ENCODE assay signal across 17 cellular contexts in the genomic region with DNA sequence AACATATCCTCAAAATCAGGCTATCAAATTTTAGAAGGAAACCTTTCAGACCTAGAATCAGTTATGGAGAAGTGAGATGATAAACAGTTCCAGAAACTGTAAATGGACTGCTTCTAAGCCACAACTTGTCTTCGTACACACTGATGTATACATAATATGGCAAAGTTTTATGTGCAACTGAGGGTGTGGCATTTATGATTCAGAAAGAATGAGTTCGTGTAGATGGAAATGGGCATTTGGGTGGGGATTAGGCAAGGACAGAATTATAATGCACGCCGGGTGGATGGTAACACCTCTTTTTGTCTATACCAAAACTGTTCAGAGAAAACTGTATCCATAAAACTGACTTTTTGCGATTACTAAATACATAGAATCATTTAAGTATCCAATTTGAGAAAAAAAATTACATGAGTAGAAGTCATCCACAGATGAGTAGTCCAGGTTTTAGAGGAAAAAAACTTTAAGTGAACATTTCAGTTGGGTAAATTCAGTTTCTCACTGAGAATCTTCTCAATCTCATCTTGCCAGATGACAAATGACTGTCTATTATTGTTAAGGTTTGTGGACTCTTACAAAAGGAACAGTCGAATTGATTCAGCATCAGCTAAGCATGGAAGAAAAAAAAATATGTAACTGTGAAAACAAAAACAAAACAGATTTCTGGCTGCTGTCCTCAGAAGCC. TPM values are rescaled to one million over a fixed set of nuclear protein-coding genes. Genes with fewer than 3 reads are reported as not detected.
DNase-seq lines count a peak whose midpoint lies in the region; ATAC-seq, FAIRE-seq and TF ChIP-seq lines count a peak whose summit lies in the region.
"Had no signal": no experiment of that assay in that cellular context is flagged by ENCODE, and none has a peak within 500 bp of the region (broad histone marks: within the 10 kb centered on the region; RNA-seq: fewer than 3 reads in every experiment).

No MANE protein-coding gene starts in this region.

- H3K9ac ChIP-seq in H9 (ENCODE audit: extremely low read depth, insufficient read length, low read length) (no peak overlapping the region), K562 (ENCODE audit: insufficient read depth in 1 of 2, low read depth in 2 of 2, low read length in 2 of 2) (peak overlapping the region in 1 of 2 experiments; percentile 3; a peak in 1 of 4 replicates), smooth muscle cell (ENCODE audit: low read depth) (peak overlapping the region; percentile 56)
- H3K9ac ChIP-seq: KMS-11 had no signal

- no peaks in the 10 kb centered on the region for H3K9me3 Mint-ChIP-seq in H9
- H3K9me3 Mint-ChIP-seq: activated T-cell treated with anti-CD3 and anti-CD28 coated beads, Interleukin-2, amount 50 U/mL, for 72 hours; CD4-positive, CD25-positive, alpha-beta regulatory T cell had no signal

- no peak overlapping the region for H3K56ac ChIP-seq in H9 (ENCODE audit: insufficient read length, low read depth, low read length)

- TF ChIP-seq CTCF in H9 (conservative IDR thresholded peaks at IDR 0.05) = no peak
- TF ChIP-seq CTCF in K562 (IDR thresholded peaks at IDR 0.05 in 2 of 3, conservative IDR thresholded peaks at IDR 0.05 in 1 of 3; ENCODE audit: insufficient read depth in 2 of 3, low read depth in 1 of 3, low read length in 3 of 3) = no peak
- no peak for TF ChIP-seq CTCF in hepatocyte (IDR thresholded peaks at IDR 0.05; ENCODE audit: poor library complexity)
- no peak for TF ChIP-seq CTCF in smooth muscle cell (IDR thresholded peaks at IDR 0.05; ENCODE audit: borderline replicate concordance, insufficient read depth, poor library complexity, severe bottlenecking)
- no peak for TF ChIP-seq CTCF in ovary (IDR thresholded peaks at IDR 0.05)

- H4K8ac ChIP-seq in H9 (replicated peaks; ENCODE audit: insufficient read length, low read depth, low read length) = no peak overlapping the region

- H2BK15ac ChIP-seq in H9 (ENCODE audit: low read depth, low read length) = no peak overlapping the region

- H3K4me1 Mint-ChIP-seq in H9 = peaks cover 38 to 39% of the 10 kb centered on the region in 2 experiments
- H3K4me1 Mint-ChIP-seq: CD4-positive, CD25-positive, alpha-beta regulatory T cell had no signal

- H2AFZ ChIP-seq in H9 (ENCODE audit: low read length) = no peak overlapping the region
- H2AFZ ChIP-seq in K562 (ENCODE audit: low read depth, low read length) = peak overlapping the region; percentile 56; the same call in 1 of the 2 replicates
- no peak overlapping the region for H2AFZ ChIP-seq in hepatocyte
- H2AFZ ChIP-seq in smooth muscle cell (ENCODE audit: low read depth) = no peak overlapping the region

- H3K9me3 ChIP-seq in H9 (ENCODE audit: control insufficient read depth, low read depth, low read length) (no peaks in the 10 kb centered on the region), K562 (replicated peaks; ENCODE audit: control insufficient read depth, insufficient read depth, low read depth, low read length) (no peaks in the 10 kb centered on the region), hepatocyte (ENCODE audit: low read depth) (no peaks in the 10 kb centered on the region), smooth muscle cell (replicated peaks; ENCODE audit: low read depth) (no peaks in the 10 kb centered on the region), ovary (no peaks in the 10 kb centered on the region)
- H3K9me3 ChIP-seq: ascending aorta had no signal

- H3K27me3 Mint-ChIP-seq in H9 (ENCODE audit: low read depth) = no peaks in the 10 kb centered on the region
- H3K27me3 Mint-ChIP-seq: CD4-positive, CD25-positive, alpha-beta regulatory T cell had no signal

- no peaks in the 10 kb centered on the region for H3K9me2 ChIP-seq in hepatocyte (replicated peaks; ENCODE audit: insufficient read depth)

- no peaks in the 10 kb centered on the region for H3K79me1 ChIP-seq in H9 (ENCODE audit: insufficient read depth, low read depth, low read length, poor library complexity, severe bottlenecking)

- TF ChIP-seq POLR2A in K562 (conservative IDR thresholded peaks at IDR 0.05) (no peak), ovary (IDR thresholded peaks at IDR 0.05) (no peak)

- intact Hi-C loops in K562 (cut with micrococcal nuclease) = no loop called here
- intact Hi-C loops in ovary (cut with DNase I) = loop anchor here in 1 of 4 donors (10.0 kb wide), 1 partner anchor 1001 kb away; no protein-coding TSS in a partner anchor

- H3K27ac Mint-ChIP-seq in H9 = peak overlapping the region in 2 of 3 experiments; percentile 11 to 90; a peak in 2 of 7 replicates
- H3K27ac Mint-ChIP-seq: activated T-cell treated with anti-CD3 and anti-CD28 coated beads, Interleukin-2, amount 50 U/mL, for 72 hours had no signal

- CTCF ChIA-PET in K562 (lab: Yijun Ruan, JAX; ENCODE audit: low intra/inter-chr PET ratio) = interaction anchor here (0.6 kb wide), 1 partner anchor 96 kb away, joined by 4 read pairs; no protein-coding TSS in a partner anchor

- H3K36me3 ChIP-seq in K562 (ENCODE audit: control insufficient read depth, insufficient read depth, low read length) (peaks cover 2% of the 10 kb centered on the region; the same call in 1 of the 3 replicates), hepatocyte (replicated peaks; ENCODE audit: insufficient read depth, low read depth) (no peaks in the 10 kb centered on the region), smooth muscle cell (ENCODE audit: low read depth) (no peaks in the 10 kb centered on the region), ovary (no peaks in the 10 kb centered on the region)

- H3K4me3 ChIP-seq in K562 (no peak overlapping the region), hepatocyte (no peak overlapping the region), smooth muscle cell (no peak overlapping the region), ovary (no peak overlapping the region)
- H3K4me3 ChIP-seq: ascending aorta had no signal

- no peak overlapping the region for H3K23ac ChIP-seq in H9 (ENCODE audit: insufficient read length, low read depth, low read length)

- H3K4me1 ChIP-seq in H9 (ENCODE audit: insufficient read depth, low read length) = peaks cover 11% of the 10 kb centered on the region; the same call in 1 of the 2 replicates
- H3K4me1 ChIP-seq in K562 (replicated peaks in 1 of 2; ENCODE audit: control insufficient read depth in 2 of 2, insufficient read depth in 2 of 2, low read length in 2 of 2) = peaks cover 22 to 42% of the 10 kb centered on the region in 2 experiments
- H3K4me1 ChIP-seq in hepatocyte (ENCODE audit: insufficient read depth) = peaks cover 38% of the 10 kb centered on the region
- no peaks in the 10 kb centered on the region for H3K4me1 ChIP-seq in smooth muscle cell (ENCODE audit: low read depth)
- peaks cover 22% of the 10 kb centered on the region for H3K4me1 ChIP-seq in ovary (ENCODE audit: insufficient read depth)

- H3K79me2 ChIP-seq in H9 (ENCODE audit: insufficient read depth, low read length) (no peaks in the 10 kb centered on the region), K562 (ENCODE audit: control insufficient read depth, insufficient read depth, low read length) (no peaks in the 10 kb centered on the region), hepatocyte (no peaks in the 10 kb centered on the region), smooth muscle cell (ENCODE audit: low read depth) (no peaks in the 10 kb centered on the region)

- H3K23me2 ChIP-seq in H9 (ENCODE audit: insufficient read length, low read depth, low read length, poor library complexity, severe bottlenecking) = no peaks in the 10 kb centered on the region

- TF ChIP-seq EP300 in K562 (IDR thresholded peaks at IDR 0.05; ENCODE audit: low read length) (no peak), ovary (IDR thresholded peaks at IDR 0.05) (no peak)

- no peak overlapping the region for H3K4ac ChIP-seq in H9 (ENCODE audit: low read depth, low read length)

- H2BK120ac ChIP-seq in H9 (ENCODE audit: low read depth, low read length, poor library complexity, severe bottlenecking) = no peak overlapping the region

- no peak overlapping the region for H3K18ac ChIP-seq in H9 (ENCODE audit: insufficient read length, low read depth, low read length)

- FAIRE-seq in K562 (lab: Jason Lieb, UNC) = no peak
- FAIRE-seq: endothelial cell of umbilical vein, small intestine had no signal

- POLR2A ChIA-PET in K562 (lab: Yijun Ruan, JAX) = no interaction called here

- no peak overlapping the region for H4K5ac ChIP-seq in H9 (ENCODE audit: insufficient read length, low read depth, low read length)

- no TSS peak for BruUV-seq in K562 (replicated peaks; lab: Mats Ljungman, UMichigan)

- no peak overlapping the region for H2BK12ac ChIP-seq in H9 (ENCODE audit: insufficient read length, low read depth, low read length)

- no peaks in the 10 kb centered on the region; a peak in 2 of 7 replicates for H3K36me3 Mint-ChIP-seq in H9 (ENCODE audit: insufficient read depth in 1 of 3, low read depth in 3 of 3)

- H3K14ac ChIP-seq in H9 (ENCODE audit: insufficient read depth, low read length) = no peak overlapping the region

- no peak overlapping the region for H2BK5ac ChIP-seq in H9 (ENCODE audit: insufficient read length, low read length)

- no peak overlapping the region for H3T11ph ChIP-seq in H9 (ENCODE audit: low read length)

- no peaks in the 10 kb centered on the region for H3K27me3 ChIP-seq in H9 (ENCODE audit: insufficient read depth, low read length)
- H3K27me3 ChIP-seq in K562 (ENCODE audit: control insufficient read depth in 2 of 2, insufficient read depth in 2 of 2, low read length in 2 of 2) = no peaks in the 10 kb centered on the region
- no peaks in the 10 kb centered on the region for H3K27me3 ChIP-seq in hepatocyte
- H3K27me3 ChIP-seq in smooth muscle cell (ENCODE audit: low read depth) = no peaks in the 10 kb centered on the region
- no peaks in the 10 kb centered on the region for H3K27me3 ChIP-seq in ovary
- H3K27me3 ChIP-seq: ascending aorta had no signal

- no peak overlapping the region for H4K91ac ChIP-seq in H9 (ENCODE audit: insufficient read length, low read depth, low read length)

- no peak overlapping the region for H2AK5ac ChIP-seq in H9 (ENCODE audit: insufficient read length, low read length)

- no peak for ATAC-seq in K562
- no peak for ATAC-seq in GM21576 (IDR thresholded peaks at IDR 0.05; ENCODE audit: unreplicated experiment)
- ATAC-seq in GM21515 (IDR thresholded peaks at IDR 0.05; ENCODE audit: unreplicated experiment) = no peak
- ATAC-seq: activated T-cell treated with anti-CD3 and anti-CD28 coated beads, Interleukin-2, amount 50 U/mL, for 72 hours had no signal

- peaks cover 35% of the 10 kb centered on the region for H3F3A ChIP-seq in smooth muscle cell (ENCODE audit: low read depth)

- H4K20me1 ChIP-seq in H9 (ENCODE audit: control insufficient read depth, insufficient read depth, insufficient read length) = no peaks in the 10 kb centered on the region
- H4K20me1 ChIP-seq in K562 (replicated peaks; ENCODE audit: control insufficient read depth, insufficient read depth, low read length) = no peaks in the 10 kb centered on the region; the same call in 1 of the 2 replicates
- H4K20me1 ChIP-seq in hepatocyte (ENCODE audit: insufficient read depth, poor library complexity, severe bottlenecking) = no peaks in the 10 kb centered on the region
- peaks cover 30% of the 10 kb centered on the region for H4K20me1 ChIP-seq in smooth muscle cell (ENCODE audit: low read depth)

- H3K9me1 ChIP-seq in K562 (ENCODE audit: control insufficient read depth, insufficient read depth, low read length) = no peaks in the 10 kb centered on the region

- H3K27ac ChIP-seq in H9 (ENCODE audit: insufficient read length, low read depth, low read length) (no peak overlapping the region), K562 (ENCODE audit: extremely low read depth, low read depth, low read length) (no peak overlapping the region), hepatocyte (peak overlapping the region; percentile 60), smooth muscle cell (ENCODE audit: low read depth) (peak overlapping the region; percentile 92), ovary (peak overlapping the region in 1 of 2 donors; percentile 76)
- H3K27ac ChIP-seq: KMS-11 had no signal

- no peak overlapping the region for H3K4me3 Mint-ChIP-seq in H9
- H3K4me3 Mint-ChIP-seq: activated T-cell treated with anti-CD3 and anti-CD28 coated beads, Interleukin-2, amount 50 U/mL, for 72 hours; CD4-positive, CD25-positive, alpha-beta regulatory T cell had no signal

- no peak for TF ChIP-seq RAD21 in K562 (CRISPR knock-in tag; conservative IDR thresholded peaks at IDR 0.05 in 1 of 2, IDR thresholded peaks at IDR 0.05 in 1 of 2)

- no peak for DNase-seq in H9
- DNase-seq in K562 (ENCODE audit: extremely low read depth in 1 of 4, low spot score in 3 of 4) = no peak
- DNase-seq in hepatocyte (ENCODE audit: low spot score) = no peak
- no peak for DNase-seq in smooth muscle cell (lab: John Stamatoyannopoulos, UW; ENCODE audit: unreplicated experiment)
- DNase-seq in activated CD4-positive, alpha-beta T cell treated with anti-CD3 and anti-CD28 coated beads, Interleukin-2, amount 50 U/mL, for 48 hours = no peak
- DNase-seq in ovary = no peak
- DNase-seq: activated CD4-positive, alpha-beta T cell treated with anti-CD3 and anti-CD28 coated beads for 1 hour; activated T-cell treated with anti-CD3 and anti-CD28 coated beads, Interleukin-2, amount 50 U/mL, for 72 hours; CD4-positive, CD25-positive, alpha-beta regulatory T cell; NCI-H187; NK-92 treated with Interleukin-12 subunit alpha and Interleukin-12 subunit beta, amount 100 ng/mL, for 24 hours; small intestine had no signal

- H3K4me2 ChIP-seq in H9 (ENCODE audit: insufficient read depth, insufficient read length, low read length) (no peak overlapping the region), K562 (ENCODE audit: insufficient read depth, low read length) (no peak overlapping the region), hepatocyte (peak overlapping the region; percentile 55), smooth muscle cell (peak overlapping the region; percentile 66)
- H3K4me2 ChIP-seq: KMS-11 had no signal

- no peak overlapping the region for H2BK20ac ChIP-seq in H9 (ENCODE audit: low read depth, low read length, poor library complexity, severe bottlenecking)

- in situ Hi-C loops in K562 (cut with MboI) = no loop called here

- no CpG with 5 or more reads among the region's 6 CpGs for WGBS in H9 (ENCODE audit: extremely low coverage, insufficient read length, low lambda C conversion rate)
- 66% methylated on average over 6 of the region's 6 CpGs for WGBS in K562 (ENCODE audit: insufficient coverage, low coverage, missing lambda C conversion rate)
- 72% methylated on average over 6 of the region's 6 CpGs for WGBS in hepatocyte (ENCODE audit: low lambda C conversion rate, missing lambda C conversion rate)
- 79% methylated on average over 6 of the region's 6 CpGs for WGBS in smooth muscle cell (ENCODE audit: low lambda C conversion rate)
- 74 to 81% (median 78%) methylated on average over 6 of the region's 6 CpGs for WGBS in ovary, 3 donors

RNA-seq across cellular contexts. Expression of a gene that starts 22.5 kb away (rescaled TPM):
- total RNA-seq in H9 (2021) = 19.2 and 20.8 TPM in 2 replicates
- 3.7 and 4.7 TPM in 2 replicates for total RNA-seq in K562 (2011; cell fraction: chromatin; rRNA removed; ENCODE audit: low replicate concordance)
- total RNA-seq in K562 (2011; cell fraction: nucleolus; rRNA removed) = 1.7 TPM in 2 replicates
- total RNA-seq in K562 (2011; cell fraction: nucleoplasm; rRNA removed) = 2.5 and 3.8 TPM in 2 replicates
- 0.68 and 0.73 TPM in 2 replicates for total RNA-seq in K562 (2014; rRNA removed)
- total RNA-seq in K562 (2014; rRNA removed; fragmentation: Illumina TruSeq; extraction: Trizol) = 1.5 and 1.8 TPM in 2 replicates
- total RNA-seq in K562 (2015; rRNA removed; fragmentation: Illumina TruSeq; extraction: Trizol) = 0.98 and 1.1 TPM in 2 replicates
- 1.6 and 1.9 TPM in 2 replicates for total RNA-seq in K562 (2021)
- polyA plus RNA-seq in K562 (2011; rRNA removed) = 1.7 and 4.4 TPM in 2 replicates
- polyA plus RNA-seq in K562 (2011; cell fraction: cytosol; rRNA removed) = 1.3 and 2.7 TPM in 2 replicates
- 3.0 and 4.1 TPM in 2 replicates for polyA plus RNA-seq in K562 (2011; cell fraction: nucleus; rRNA removed)
- 1.9 and 2.1 TPM in 2 replicates for polyA plus RNA-seq in K562 (2012)
- 1.4 and 1.8 TPM in 2 replicates for polyA plus RNA-seq in K562 (2014; fragmentation: Illumina TruSeq; extraction: Trizol)
- polyA plus RNA-seq in K562 (2014; fragmentation: Nextera tagmentation; extraction: Ambion mirVana) = under 1 TPM; 0.67 to 0.72 TPM
- 0.80 and 2.0 TPM in 2 replicates for polyA plus RNA-seq in K562 (2014; rRNA removed)
- 1.3 and 1.9 TPM in 2 replicates for polyA minus RNA-seq in K562 (2011; rRNA and poly(A)+ RNA removed)
- 1.2 and 1.5 TPM in 2 replicates for polyA minus RNA-seq in K562 (2011; cell fraction: cytosol; rRNA and poly(A)+ RNA removed)
- polyA minus RNA-seq in K562 (2011; cell fraction: nucleus; rRNA and poly(A)+ RNA removed) = 1.2 and 1.5 TPM in 2 replicates
- total RNA-seq in hepatocyte = 154 and 163 TPM in 2 replicates
- 123 and 139 TPM in 2 replicates for polyA plus RNA-seq in hepatocyte
- total RNA-seq in smooth muscle cell = 172 and 184 TPM in 2 replicates
- 81.6 and 90.9 TPM in 2 replicates for polyA plus RNA-seq in smooth muscle cell
- total RNA-seq in ovary = 100 to 1,000 TPM in 5 of 7 donors, 10 to 100 TPM in 2; 61.3 to 256 (median 110) TPM
- polyA plus RNA-seq in ovary = 10 to 100 TPM; 72.2 to 94.1 TPM

RNA-seq across cellular contexts. Expression of a gene that starts 42.1 kb away (rescaled TPM):
- total RNA-seq in H9 (2021) (370 and 379 TPM in 2 replicates), K562 (2014; rRNA removed) (338 and 413 TPM in 2 replicates), K562 (2014; rRNA removed; fragmentation: Illumina TruSeq; extraction: Trizol) (431 and 459 TPM in 2 replicates), K562 (2015; rRNA removed; fragmentation: Illumina TruSeq; extraction: Trizol) (358 and 374 TPM in 2 replicates), K562 (2021) (481 and 484 TPM in 2 replicates), hepatocyte (166 and 182 TPM in 2 replicates), smooth muscle cell (177 and 179 TPM in 2 replicates), ovary (100 to 1,000 TPM; 159 to 266 (median 248) TPM)
- 81.4 and 87.8 TPM in 2 replicates for total RNA-seq in K562 (2011; cell fraction: chromatin; rRNA removed; ENCODE audit: low replicate concordance)
- 72.1 and 72.5 TPM in 2 replicates for total RNA-seq in K562 (2011; cell fraction: nucleolus; rRNA removed)
- 120 and 137 TPM in 2 replicates for total RNA-seq in K562 (2011; cell fraction: nucleoplasm; rRNA removed)
- polyA plus RNA-seq in K562 (2011; rRNA removed) (462 and 543 TPM in 2 replicates), K562 (2014; fragmentation: Illumina TruSeq; extraction: Trizol) (423 and 468 TPM in 2 replicates), K562 (2014; fragmentation: Nextera tagmentation; extraction: Ambion mirVana) (1,000 to 10,000 TPM; 1,113 to 1,298 TPM), K562 (2014; rRNA removed) (648 and 751 TPM in 2 replicates), hepatocyte (395 and 409 TPM in 2 replicates), smooth muscle cell (434 and 461 TPM in 2 replicates), ovary (100 to 1,000 TPM; 241 to 438 TPM)
- polyA plus RNA-seq in K562 (2011; cell fraction: cytosol; rRNA removed) = 168 and 348 TPM in 2 replicates
- 85.5 and 167 TPM in 2 replicates for polyA plus RNA-seq in K562 (2011; cell fraction: nucleus; rRNA removed)
- polyA plus RNA-seq in K562 (2012) = 387 and 679 TPM in 2 replicates
- 322 and 330 TPM in 2 replicates for polyA minus RNA-seq in K562 (2011; rRNA and poly(A)+ RNA removed)
- polyA minus RNA-seq in K562 (2011; cell fraction: cytosol; rRNA and poly(A)+ RNA removed) = 106 and 108 TPM in 2 replicates
- 32.7 and 66.8 TPM in 2 replicates for polyA minus RNA-seq in K562 (2011; cell fraction: nucleus; rRNA and poly(A)+ RNA removed)

Comparison
In these comparisons a context has a peak if more than half of its experiments do, and no peak if none do; other contexts are left out.
1. H3K27ac ChIP-seq: peak in hepatocyte (single experiment) and smooth muscle cell (single experiment); none in H9 (single experiment) and K562 (single experiment).
2. H3K4me2 ChIP-seq: peak in hepatocyte (single experiment) and smooth muscle cell (single experiment); none in H9 (single experiment) and K562 (single experiment).